Comparison of ENCODE assay signal across 11 cellular contexts in genomic region chr17:60073063-60073462, GRCh38.
"Had no signal": no experiment of that assay in that cellular context is flagged by ENCODE, and none has a peak within 500 bp of the region (broad histone marks: within the 10 kb centered on the region; RNA-seq: fewer than 3 reads in every experiment).

No MANE protein-coding gene starts in this region.

- DNase-seq: GM23248, GOT3, H7, H9, HCEC 1CT, HFFc6 had no signal

- H2AFZ ChIP-seq: GM23248, GM23338 had no signal

- FAIRE-seq: H1, H54 had no signal

- H3K9ac ChIP-seq: GM23248 had no signal

- H3K4me2 ChIP-seq: GM23338 had no signal

- ATAC-seq: GM23338, HCT116 had no signal

- H3K27ac ChIP-seq: GM23248 had no signal

- H3K9me3 ChIP-seq: HAP-1 had no signal

- H3K4me3 ChIP-seq: GM23248, GM23338, HAP-1 had no signal
